ENCODE assay signal across 1 cellular context in the genomic region with DNA sequence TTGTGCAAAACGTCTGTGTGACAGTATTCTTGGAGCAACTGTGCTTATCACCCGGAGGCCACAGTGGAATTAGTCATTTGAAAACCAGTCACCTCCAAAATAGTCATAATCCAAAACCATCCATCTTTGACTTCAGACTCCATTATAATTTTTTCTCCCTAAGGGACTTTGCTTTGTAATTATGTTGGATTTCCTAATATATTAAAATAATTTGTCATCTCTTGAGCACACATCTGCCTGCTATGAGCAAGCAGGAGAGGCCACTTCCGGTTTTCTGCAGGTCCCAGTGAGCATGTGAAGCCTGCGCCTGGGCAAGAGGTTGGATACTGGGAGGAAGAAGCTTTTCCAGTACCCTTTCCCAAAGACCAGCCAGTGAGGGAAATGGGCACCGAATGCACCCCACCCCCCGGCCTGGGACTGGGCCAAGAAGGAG.
TF ChIP-seq lines count a peak whose summit lies in the region.

No MANE protein-coding gene starts in this region.

TF ChIP-seq in A549, 52 proteins besides CTCF, POLR2A, EP300 and RAD21 (continued from another document):
- TF ChIP-seq, protein P1, sequence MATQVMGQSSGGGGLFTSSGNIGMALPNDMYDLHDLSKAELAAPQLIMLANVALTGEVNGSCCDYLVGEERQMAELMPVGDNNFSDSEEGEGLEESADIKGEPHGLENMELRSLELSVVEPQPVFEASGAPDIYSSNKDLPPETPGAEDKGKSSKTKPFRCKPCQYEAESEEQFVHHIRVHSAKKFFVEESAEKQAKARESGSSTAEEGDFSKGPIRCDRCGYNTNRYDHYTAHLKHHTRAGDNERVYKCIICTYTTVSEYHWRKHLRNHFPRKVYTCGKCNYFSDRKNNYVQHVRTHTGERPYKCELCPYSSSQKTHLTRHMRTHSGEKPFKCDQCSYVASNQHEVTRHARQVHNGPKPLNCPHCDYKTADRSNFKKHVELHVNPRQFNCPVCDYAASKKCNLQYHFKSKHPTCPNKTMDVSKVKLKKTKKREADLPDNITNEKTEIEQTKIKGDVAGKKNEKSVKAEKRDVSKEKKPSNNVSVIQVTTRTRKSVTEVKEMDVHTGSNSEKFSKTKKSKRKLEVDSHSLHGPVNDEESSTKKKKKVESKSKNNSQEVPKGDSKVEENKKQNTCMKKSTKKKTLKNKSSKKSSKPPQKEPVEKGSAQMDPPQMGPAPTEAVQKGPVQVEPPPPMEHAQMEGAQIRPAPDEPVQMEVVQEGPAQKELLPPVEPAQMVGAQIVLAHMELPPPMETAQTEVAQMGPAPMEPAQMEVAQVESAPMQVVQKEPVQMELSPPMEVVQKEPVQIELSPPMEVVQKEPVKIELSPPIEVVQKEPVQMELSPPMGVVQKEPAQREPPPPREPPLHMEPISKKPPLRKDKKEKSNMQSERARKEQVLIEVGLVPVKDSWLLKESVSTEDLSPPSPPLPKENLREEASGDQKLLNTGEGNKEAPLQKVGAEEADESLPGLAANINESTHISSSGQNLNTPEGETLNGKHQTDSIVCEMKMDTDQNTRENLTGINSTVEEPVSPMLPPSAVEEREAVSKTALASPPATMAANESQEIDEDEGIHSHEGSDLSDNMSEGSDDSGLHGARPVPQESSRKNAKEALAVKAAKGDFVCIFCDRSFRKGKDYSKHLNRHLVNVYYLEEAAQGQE (IDR thresholded peaks at IDR 0.05): no peak
- TF ChIP-seq, protein P2, sequence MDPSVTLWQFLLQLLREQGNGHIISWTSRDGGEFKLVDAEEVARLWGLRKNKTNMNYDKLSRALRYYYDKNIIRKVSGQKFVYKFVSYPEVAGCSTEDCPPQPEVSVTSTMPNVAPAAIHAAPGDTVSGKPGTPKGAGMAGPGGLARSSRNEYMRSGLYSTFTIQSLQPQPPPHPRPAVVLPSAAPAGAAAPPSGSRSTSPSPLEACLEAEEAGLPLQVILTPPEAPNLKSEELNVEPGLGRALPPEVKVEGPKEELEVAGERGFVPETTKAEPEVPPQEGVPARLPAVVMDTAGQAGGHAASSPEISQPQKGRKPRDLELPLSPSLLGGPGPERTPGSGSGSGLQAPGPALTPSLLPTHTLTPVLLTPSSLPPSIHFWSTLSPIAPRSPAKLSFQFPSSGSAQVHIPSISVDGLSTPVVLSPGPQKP (IDR thresholded peaks at IDR 0.05; ENCODE audit: low read depth, low read length): no peak
- no peak for TF ChIP-seq E2F6 (IDR thresholded peaks at IDR 0.05; ENCODE audit: borderline replicate concordance, low read depth)
- no peak for TF ChIP-seq CEBPB (IDR thresholded peaks at IDR 0.05)
- TF ChIP-seq, protein P3, sequence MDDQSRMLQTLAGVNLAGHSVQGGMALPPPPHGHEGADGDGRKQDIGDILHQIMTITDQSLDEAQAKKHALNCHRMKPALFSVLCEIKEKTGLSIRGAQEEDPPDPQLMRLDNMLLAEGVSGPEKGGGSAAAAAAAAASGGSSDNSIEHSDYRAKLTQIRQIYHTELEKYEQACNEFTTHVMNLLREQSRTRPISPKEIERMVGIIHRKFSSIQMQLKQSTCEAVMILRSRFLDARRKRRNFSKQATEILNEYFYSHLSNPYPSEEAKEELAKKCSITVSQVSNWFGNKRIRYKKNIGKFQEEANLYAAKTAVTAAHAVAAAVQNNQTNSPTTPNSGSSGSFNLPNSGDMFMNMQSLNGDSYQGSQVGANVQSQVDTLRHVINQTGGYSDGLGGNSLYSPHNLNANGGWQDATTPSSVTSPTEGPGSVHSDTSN (IDR thresholded peaks at IDR 0.05): no peak
- TF ChIP-seq ZSCAN20 (CRISPR knock-in tag; IDR thresholded peaks at IDR 0.05): no peak
- TF ChIP-seq EHMT2 (IDR thresholded peaks at IDR 0.05; ENCODE audit: low read depth): no peak
- no peak for TF ChIP-seq ZFP36 (IDR thresholded peaks at IDR 0.05; ENCODE audit: borderline replicate concordance, partially characterized antibody)
- no peak for TF ChIP-seq CBX8 (IDR thresholded peaks at IDR 0.05)
- TF ChIP-seq GATA3 (IDR thresholded peaks at IDR 0.05; ENCODE audit: borderline replicate concordance): no peak
